Comparison of ENCODE assay signal across 8 cellular contexts in genomic region chr1:114669562-114670082, GRCh38. TPM values are rescaled to one million over a fixed set of nuclear protein-coding genes. Genes with fewer than 3 reads are reported as not detected.
DNase-seq lines count a peak whose midpoint lies in the region; ATAC-seq and TF ChIP-seq lines count a peak whose summit lies in the region.

TSS of gene DENND2C (minus strand) at chr1:114670049. CDS start at chr1:114625984, 44,065 bp downstream.

- H3K27me3 ChIP-seq in CD4-positive, alpha-beta T cell (ENCODE audit: control insufficient read depth, insufficient read depth, low read length), result peaks cover 6% of the 10 kb centered on the region

- peak; percentile 42 for ATAC-seq in CD4-positive, alpha-beta T cell (ENCODE audit: poor library complexity)
- ATAC-seq in GM19324 (IDR thresholded peaks at IDR 0.05; ENCODE audit: low FRiP score, unreplicated experiment) (peak; percentile 54), HG03280 (IDR thresholded peaks at IDR 0.05; ENCODE audit: unreplicated experiment) (peak; percentile 54)
- ATAC-seq in activated T-helper 17 cell treated with anti-CD3 and anti-CD28 coated beads, Interleukin-2, amount 50 U/mL, for 72 hours (replicated peaks), result peak; percentile 74
- ATAC-seq in stimulated activated effector memory CD8-positive, alpha-beta T cell treated with anti-CD3 and anti-CD28 coated beads, Interleukin-12 subunit alpha, Interleukin-12 subunit beta, amount 100 ng/mL, for 72 hours, result peak; percentile 84

- H3K27ac Mint-ChIP-seq in CD4-positive, alpha-beta T cell, result peak within 1 kb of the TSS; percentile 77
- H3K27ac Mint-ChIP-seq in activated T-helper 17 cell treated with anti-CD3 and anti-CD28 coated beads, Interleukin-2, amount 50 U/mL, for 72 hours, result peak within 1 kb of the TSS; percentile 20
- peak within 1 kb of the TSS; percentile 18 for H3K27ac Mint-ChIP-seq in stimulated activated effector memory CD8-positive, alpha-beta T cell treated with anti-CD3 and anti-CD28 coated beads, Interleukin-12 subunit alpha, Interleukin-12 subunit beta, amount 100 ng/mL, for 72 hours

- intact Hi-C loops in CD4-positive, alpha-beta T cell (cut with DNase I, micrococcal nuclease), result loop anchor here (2.0 to 10.0 kb wide), 7 partner anchors 48 to 691 kb away; partner anchors contain the start of genes BCAS2 (in 1 of the 2), CSDE1 (in 1 of the 2), NRAS (in 1 of the 2) and OLFML3 (in 1 of the 2)

- peaks cover 12% of the 10 kb centered on the region for H3K4me1 Mint-ChIP-seq in CD4-positive, alpha-beta T cell (ENCODE audit: low read depth)
- H3K4me1 Mint-ChIP-seq in activated T-helper 17 cell treated with anti-CD3 and anti-CD28 coated beads, Interleukin-2, amount 50 U/mL, for 72 hours, result peaks cover 4% of the 10 kb centered on the region
- H3K4me1 Mint-ChIP-seq in stimulated activated effector memory CD8-positive, alpha-beta T cell treated with anti-CD3 and anti-CD28 coated beads, Interleukin-12 subunit alpha, Interleukin-12 subunit beta, amount 100 ng/mL, for 72 hours, result no peaks in the 10 kb centered on the region

- CTCF ChIA-PET in CD4-positive, alpha-beta T cell (lab: Charles Lee), result no interaction called here

- peak within 1 kb of the TSS; percentile 99 for H3K4me3 Mint-ChIP-seq in CD4-positive, alpha-beta T cell
- peak within 1 kb of the TSS; percentile 83 for H3K4me3 Mint-ChIP-seq in activated T-helper 17 cell treated with anti-CD3 and anti-CD28 coated beads, Interleukin-2, amount 50 U/mL, for 72 hours
- peak within 1 kb of the TSS; percentile 83 for H3K4me3 Mint-ChIP-seq in stimulated activated effector memory CD8-positive, alpha-beta T cell treated with anti-CD3 and anti-CD28 coated beads, Interleukin-12 subunit alpha, Interleukin-12 subunit beta, amount 100 ng/mL, for 72 hours

- no peak within 1 kb of the TSS for H3K27ac ChIP-seq in CD4-positive, alpha-beta T cell (ENCODE audit: low read depth, low read length)

- H3K4me3 ChIP-seq in iPS-11a (ENCODE audit: low read depth, low read length), result peak within 1 kb of the TSS; percentile 79

- no peaks in the 10 kb centered on the region for H3K9me3 ChIP-seq in CD4-positive, alpha-beta T cell (ENCODE audit: control insufficient read depth, low read length)

- DNase-seq in CD4-positive, alpha-beta T cell, result no peak
- no peak for DNase-seq in stimulated activated effector memory CD8-positive, alpha-beta T cell treated with anti-CD3 and anti-CD28 coated beads, Interleukin-12 subunit alpha, Interleukin-12 subunit beta, amount 100 ng/mL, for 72 hours (ENCODE audit: low spot score in 2 of 2)
- no peak for DNase-seq in HK-2 (ENCODE audit: unreplicated experiment)
- no peak for DNase-seq in SW 1271 (lab: John Stamatoyannopoulos, UW)

- TF ChIP-seq CTCF in CD4-positive, alpha-beta T cell (IDR thresholded peaks at IDR 0.05), result no peak

- peaks cover 22% of the 10 kb centered on the region for H3K27me3 Mint-ChIP-seq in CD4-positive, alpha-beta T cell
- no peaks in the 10 kb centered on the region for H3K27me3 Mint-ChIP-seq in activated T-helper 17 cell treated with anti-CD3 and anti-CD28 coated beads, Interleukin-2, amount 50 U/mL, for 72 hours

- POLR2A ChIA-PET in CD4-positive, alpha-beta T cell (lab: Charles Lee), result interaction anchor here (0.8 to 2.4 kb wide), 7 partner anchors 9 to 158 kb away, joined by 3 to 10 read pairs (median 3); partner anchors contain the start of genes BCAS2, CSDE1, NRAS and SIKE1

- H3K36me3 Mint-ChIP-seq in CD4-positive, alpha-beta T cell (ENCODE audit: low read depth), result peaks cover 4% of the 10 kb centered on the region
- H3K36me3 Mint-ChIP-seq in activated T-helper 17 cell treated with anti-CD3 and anti-CD28 coated beads, Interleukin-2, amount 50 U/mL, for 72 hours (ENCODE audit: low read depth), result no peaks in the 10 kb centered on the region
- no peaks in the 10 kb centered on the region for H3K36me3 Mint-ChIP-seq in stimulated activated effector memory CD8-positive, alpha-beta T cell treated with anti-CD3 and anti-CD28 coated beads, Interleukin-12 subunit alpha, Interleukin-12 subunit beta, amount 100 ng/mL, for 72 hours

- H3K9me3 Mint-ChIP-seq in CD4-positive, alpha-beta T cell, result no peaks in the 10 kb centered on the region
- H3K9me3 Mint-ChIP-seq in activated T-helper 17 cell treated with anti-CD3 and anti-CD28 coated beads, Interleukin-2, amount 50 U/mL, for 72 hours, result no peaks in the 10 kb centered on the region
- no peaks in the 10 kb centered on the region for H3K9me3 Mint-ChIP-seq in stimulated activated effector memory CD8-positive, alpha-beta T cell treated with anti-CD3 and anti-CD28 coated beads, Interleukin-12 subunit alpha, Interleukin-12 subunit beta, amount 100 ng/mL, for 72 hours

RNA-seq across cellular contexts. Expression of gene DENND2C, which starts in this region (rescaled TPM):
- 1 to 10 TPM; 1.6 to 2.0 TPM for total RNA-seq in CD4-positive, alpha-beta T cell
- total RNA-seq in activated T-helper 17 cell treated with anti-CD3 and anti-CD28 coated beads, Interleukin-2, amount 50 U/mL, for 72 hours, result 1 to 10 TPM; 1.0 to 1.4 TPM

Comparison
In these comparisons a context has a peak if more than half of its experiments do, and no peak if none do; other contexts are left out.
1. H3K27ac Mint-ChIP-seq: peak in every context shown above with its lines; median percentile 77 in CD4-positive, alpha-beta T cell; 20 in activated T-helper 17 cell treated with anti-CD3 and anti-CD28 coated beads, Interleukin-2, amount 50 U/mL, for 72 hours; 18 in stimulated activated effector memory CD8-positive, alpha-beta T cell treated with anti-CD3 and anti-CD28 coated beads, Interleukin-12 subunit alpha, Interleukin-12 subunit beta, amount 100 ng/mL, for 72 hours.